In the genomic region with DNA sequence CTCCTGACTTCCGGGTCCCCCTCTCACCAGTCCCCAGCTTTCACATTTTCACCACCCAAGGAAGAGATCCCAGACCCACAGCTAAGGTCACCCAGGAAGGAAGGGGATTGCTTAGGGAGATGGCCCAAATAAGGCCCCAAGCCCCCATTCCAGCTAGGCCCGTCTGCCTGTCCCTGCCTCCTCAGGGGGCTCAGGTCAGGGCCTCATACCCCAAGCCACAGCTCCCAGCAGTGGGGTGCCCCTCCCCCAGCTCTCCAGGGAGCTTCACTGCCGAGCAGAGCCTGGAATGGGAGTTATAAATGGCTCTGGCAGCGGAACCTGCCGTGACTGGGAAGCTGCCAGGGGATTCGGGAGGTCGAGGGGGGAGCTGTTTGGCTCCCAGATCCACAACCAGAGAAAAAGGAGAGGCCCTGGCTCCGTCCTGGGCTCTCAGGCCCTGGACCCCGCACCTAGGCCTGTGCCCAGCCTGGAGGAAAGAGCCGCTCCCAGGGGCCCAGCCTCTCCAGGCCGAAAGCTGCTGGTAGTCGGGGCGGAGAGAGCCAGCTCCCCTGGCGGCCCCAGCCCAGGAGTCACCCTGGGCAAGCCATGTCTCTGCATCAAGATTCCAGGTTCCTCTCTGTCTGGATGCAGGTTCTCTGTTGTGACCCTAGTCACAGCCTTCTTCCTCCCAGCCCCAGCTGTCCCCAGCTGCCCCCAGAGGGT, we compare ENCODE assay signal across 9 cellular contexts. TPM values are rescaled to one million over a fixed set of nuclear protein-coding genes. Genes with fewer than 3 reads are reported as not detected.
DNase-seq lines count a peak whose midpoint lies in the region; ATAC-seq, FAIRE-seq and TF ChIP-seq lines count a peak whose summit lies in the region.
"Had no signal": no experiment of that assay in that cellular context is flagged by ENCODE, and none has a peak within 500 bp of the region (broad histone marks: within the 10 kb centered on the region; RNA-seq: fewer than 3 reads in every experiment).

No MANE protein-coding gene starts in this region.

- H3K9me3 Mint-ChIP-seq in activated naive CD4-positive, alpha-beta T cell treated with anti-CD3 and anti-CD28 coated beads, Interleukin-2, amount 50 U/mL, for 72 hours, result no peaks in the 10 kb centered on the region
- H3K9me3 Mint-ChIP-seq in activated naive CD4-positive, alpha-beta T cell treated with anti-CD3 and anti-CD28 coated beads, Interleukin-2, amount 10 ng/mL, durations not matched to agents 7 days and 5 days, result no peaks in the 10 kb centered on the region

- DNase-seq in HFF-Myc (ENCODE audit: extremely low read depth, low read depth) (no peak), adrenal gland (peak; percentile 80 to 90 (median 86)), hepatic stellate cell (ENCODE audit: low spot score) (peak; percentile 91), smooth muscle cell (lab: John Stamatoyannopoulos, UW; ENCODE audit: unreplicated experiment) (peak; percentile 57), retina (no peak), GM12891 (ENCODE audit: insufficient read length, low spot score) (no peak)
- no peak for DNase-seq in activated naive CD4-positive, alpha-beta T cell treated with anti-CD3 and anti-CD28 coated beads, Interleukin-2, amount 50 U/mL, for 72 hours (ENCODE audit: low spot score in 2 of 2)
- no peak for DNase-seq in activated naive CD4-positive, alpha-beta T cell treated with anti-CD3 and anti-CD28 coated beads, Interleukin-2, amount 10 ng/mL, durations not matched to agents 7 days and 5 days

- no peak for FAIRE-seq in GM12891 (lab: Jason Lieb, UNC)
- FAIRE-seq: islet of Langerhans had no signal

- H3K9me3 ChIP-seq in adrenal gland (replicated peaks in 1 of 3), result no peaks in the 10 kb centered on the region
- no peaks in the 10 kb centered on the region for H3K9me3 ChIP-seq in smooth muscle cell (replicated peaks; ENCODE audit: low read depth)

- H3K4me1 ChIP-seq in adrenal gland (replicated peaks in 1 of 2) (peaks cover 31 to 38% of the 10 kb centered on the region in 2 donors), smooth muscle cell (ENCODE audit: low read depth) (peaks cover 32% of the 10 kb centered on the region)

- no peak overlapping the region for H3K4me3 Mint-ChIP-seq in activated naive CD4-positive, alpha-beta T cell treated with anti-CD3 and anti-CD28 coated beads, Interleukin-2, amount 10 ng/mL, durations not matched to agents 7 days and 5 days

- CTCF ChIA-PET in activated naive CD4-positive, alpha-beta T cell treated with anti-CD3 and anti-CD28 coated beads, Interleukin-2, amount 10 ng/mL, durations not matched to agents 7 days and 5 days (lab: Charles Lee), result interaction anchor here (0.5 to 14.2 kb wide), 8 partner anchors 8 to 175 kb away, joined by 3 to 425 read pairs (median 58); a partner anchor contains a TSS

- peak overlapping the region; percentile 83 for H3K9ac ChIP-seq in smooth muscle cell (ENCODE audit: low read depth)

- ATAC-seq in activated naive CD4-positive, alpha-beta T cell treated with anti-CD3 and anti-CD28 coated beads, Interleukin-2, amount 50 U/mL, for 72 hours, result no peak

- 8 to 34% (median 27%) methylated on average over 3 to 14 of the region's 14 CpGs for WGBS in adrenal gland, 4 donors
- 57% methylated on average over 14 of the region's 14 CpGs for WGBS in smooth muscle cell (ENCODE audit: low lambda C conversion rate)

- H3K27ac Mint-ChIP-seq in activated naive CD4-positive, alpha-beta T cell treated with anti-CD3 and anti-CD28 coated beads, Interleukin-2, amount 50 U/mL, for 72 hours, result no peak overlapping the region
- no peak overlapping the region for H3K27ac Mint-ChIP-seq in activated naive CD4-positive, alpha-beta T cell treated with anti-CD3 and anti-CD28 coated beads, Interleukin-2, amount 10 ng/mL, durations not matched to agents 7 days and 5 days

- no peaks in the 10 kb centered on the region for H3K27me3 ChIP-seq in adrenal gland
- H3K27me3 ChIP-seq in smooth muscle cell (ENCODE audit: low read depth), result no peaks in the 10 kb centered on the region

- H3K36me3 Mint-ChIP-seq in activated naive CD4-positive, alpha-beta T cell treated with anti-CD3 and anti-CD28 coated beads, Interleukin-2, amount 50 U/mL, for 72 hours, result no peaks in the 10 kb centered on the region
- no peaks in the 10 kb centered on the region for H3K36me3 Mint-ChIP-seq in activated naive CD4-positive, alpha-beta T cell treated with anti-CD3 and anti-CD28 coated beads, Interleukin-2, amount 10 ng/mL, durations not matched to agents 7 days and 5 days

- peaks cover 11% of the 10 kb centered on the region for H3K4me1 Mint-ChIP-seq in activated naive CD4-positive, alpha-beta T cell treated with anti-CD3 and anti-CD28 coated beads, Interleukin-2, amount 10 ng/mL, durations not matched to agents 7 days and 5 days

- intact Hi-C loops in adrenal gland (cut with DNase I), result no loop called here

- peak overlapping the region; percentile 39 for H3K4me3 ChIP-seq in HFF-Myc (replicated peaks; ENCODE audit: low read depth, low read length)
- peak overlapping the region in 2 of 4 donors; percentile 25 to 54 for H3K4me3 ChIP-seq in adrenal gland
- H3K4me3 ChIP-seq in smooth muscle cell, result peak overlapping the region; percentile 15

- H3K36me3 ChIP-seq in adrenal gland (replicated peaks in 1 of 2) (no peaks in the 10 kb centered on the region), smooth muscle cell (ENCODE audit: low read depth) (no peaks in the 10 kb centered on the region)

- H3F3A ChIP-seq in smooth muscle cell (ENCODE audit: low read depth), result peaks cover 31% of the 10 kb centered on the region

- H3K27me3 Mint-ChIP-seq in activated naive CD4-positive, alpha-beta T cell treated with anti-CD3 and anti-CD28 coated beads, Interleukin-2, amount 10 ng/mL, durations not matched to agents 7 days and 5 days, result peaks cover 7% of the 10 kb centered on the region

- no peak for TF ChIP-seq CTCF in HFF-Myc (IDR thresholded peaks at IDR 0.05; ENCODE audit: low read depth, low read length, missing control alignments)
- TF ChIP-seq CTCF in adrenal gland (IDR thresholded peaks at IDR 0.05), result peak in 1 of 6 experiments; percentile 29
- TF ChIP-seq CTCF in smooth muscle cell (IDR thresholded peaks at IDR 0.05; ENCODE audit: borderline replicate concordance, insufficient read depth, poor library complexity, severe bottlenecking), result no peak

- no peak for TF ChIP-seq POLR2A in adrenal gland (IDR thresholded peaks at IDR 0.05)
- TF ChIP-seq POLR2A in GM12891 (IDR thresholded peaks at IDR 0.05; ENCODE audit: low read depth, low read length), result no peak

- peak overlapping the region; percentile 12 for H2AFZ ChIP-seq in smooth muscle cell (ENCODE audit: low read depth)

- H3K27ac ChIP-seq in adrenal gland (peak overlapping the region; percentile 89 to 96 (median 92)), smooth muscle cell (ENCODE audit: low read depth) (peak overlapping the region; percentile 98)

- no peaks in the 10 kb centered on the region for H4K20me1 ChIP-seq in smooth muscle cell (ENCODE audit: low read depth)

- peak overlapping the region; percentile 80 for H3K4me2 ChIP-seq in smooth muscle cell

- H3K79me2 ChIP-seq in smooth muscle cell (ENCODE audit: low read depth), result no peaks in the 10 kb centered on the region

TF ChIP-seq in GM12891, 5 proteins besides CTCF, POLR2A, EP300 and RAD21:
- TF ChIP-seq POLR2AphosphoS5 (IDR thresholded peaks at IDR 0.05; ENCODE audit: low read depth, low read length) (no peak), POU2F2 (IDR thresholded peaks at IDR 0.05; ENCODE audit: low read depth, low read length) (no peak), TAF1 (IDR thresholded peaks at IDR 0.05; ENCODE audit: low read depth, low read length) (no peak), SPI1 (IDR thresholded peaks at IDR 0.05; ENCODE audit: low read depth, low read length) (no peak), PAX5 (IDR thresholded peaks at IDR 0.05; ENCODE audit: insufficient read depth, low read length, severe bottlenecking) (no peak)

RNA-seq across cellular contexts. Expression of a gene that starts 0.6 kb away (rescaled TPM):
- total RNA-seq in adrenal gland, result 10 to 100 TPM in 7 of 8 donors, 1 to 10 TPM in 1; 10.0 to 41.0 (median 12.7) TPM
- 10 to 100 TPM in 1 of 3 donors, 1 to 10 TPM in 2; 5.3 to 30.4 (median 6.5) TPM for polyA plus RNA-seq in adrenal gland
- total RNA-seq in smooth muscle cell, result 2.2 and 3.8 TPM in 2 replicates
- 0.97 and 4.7 TPM in 2 replicates for polyA plus RNA-seq in smooth muscle cell
- 1 to 10 TPM; 1.6 to 2.8 TPM for total RNA-seq in activated naive CD4-positive, alpha-beta T cell treated with anti-CD3 and anti-CD28 coated beads, Interleukin-2, amount 50 U/mL, for 72 hours
- polyA plus RNA-seq in GM12891 (2012; ENCODE audit: low read depth, missing spikeins), result 0.06 TPM

RNA-seq across cellular contexts. Expression of a gene that starts 10.6 kb away (rescaled TPM):
- under 1 TPM in 1 of 8 donors, not detected in 7; 0.79 TPM for total RNA-seq in adrenal gland
- polyA plus RNA-seq in adrenal gland, result 1 to 10 TPM in 2 of 3 donors, not detected in 1; 1.3 to 4.5 TPM
- total RNA-seq in smooth muscle cell, result not detected in 2 replicates
- 0.48 TPM in 1 of 2 replicates, not detected in the other for polyA plus RNA-seq in smooth muscle cell
- total RNA-seq in activated naive CD4-positive, alpha-beta T cell treated with anti-CD3 and anti-CD28 coated beads, Interleukin-2, amount 50 U/mL, for 72 hours, result not detected
- polyA plus RNA-seq in GM12891 (2012; ENCODE audit: low read depth, missing spikeins), result not detected

RNA-seq across cellular contexts. Expression of a gene that starts 16.7 kb away (rescaled TPM):
- 10 to 100 TPM; 14.2 to 25.5 (median 20.3) TPM for total RNA-seq in adrenal gland
- 10 to 100 TPM; 12.0 to 24.5 (median 20.9) TPM for polyA plus RNA-seq in adrenal gland
- total RNA-seq in smooth muscle cell, result 28.1 and 30.4 TPM in 2 replicates
- polyA plus RNA-seq in smooth muscle cell, result 23.9 and 48.6 TPM in 2 replicates
- total RNA-seq in activated naive CD4-positive, alpha-beta T cell treated with anti-CD3 and anti-CD28 coated beads, Interleukin-2, amount 50 U/mL, for 72 hours, result 10 to 100 TPM in 1 of 2 donors, 1 to 10 TPM in 1; 5.8 to 14.2 TPM
- polyA plus RNA-seq in GM12891 (2012; ENCODE audit: low read depth, missing spikeins), result 3.0 TPM

RNA-seq across cellular contexts. Expression of a gene that starts 17.8 kb away (rescaled TPM):
- total RNA-seq in adrenal gland (1 to 10 TPM in 4 of 8 donors, under 1 TPM in 3, not detected in 1; 0.36 to 3.6 (median 1.0) TPM), smooth muscle cell (0.04 and 0.58 TPM in 2 replicates)
- polyA plus RNA-seq in adrenal gland (10 to 100 TPM in 2 of 3 donors, 1 to 10 TPM in 1; 1.8 to 19.4 (median 10.3) TPM), smooth muscle cell (0.46 and 0.90 TPM in 2 replicates)
- under 1 TPM; 0.06 to 0.50 TPM for total RNA-seq in activated naive CD4-positive, alpha-beta T cell treated with anti-CD3 and anti-CD28 coated beads, Interleukin-2, amount 50 U/mL, for 72 hours
- polyA plus RNA-seq in GM12891 (2012; ENCODE audit: low read depth, missing spikeins), result 0.35 TPM

RNA-seq across cellular contexts. Expression of a gene that starts 32.5 kb away (rescaled TPM):
- 10 to 100 TPM in 7 of 8 donors, 1 to 10 TPM in 1; 7.7 to 36.1 (median 24.3) TPM for total RNA-seq in adrenal gland
- 100 to 1,000 TPM in 1 of 3 donors, 10 to 100 TPM in 1, 1 to 10 TPM in 1; 5.4 to 100 (median 39.4) TPM for polyA plus RNA-seq in adrenal gland
- 1.5 and 3.9 TPM in 2 replicates for total RNA-seq in smooth muscle cell
- 1.9 TPM in 1 of 2 replicates, not detected in the other for polyA plus RNA-seq in smooth muscle cell
- 10 to 100 TPM; 63.5 to 91.5 TPM for total RNA-seq in activated naive CD4-positive, alpha-beta T cell treated with anti-CD3 and anti-CD28 coated beads, Interleukin-2, amount 50 U/mL, for 72 hours
- 22.2 TPM for polyA plus RNA-seq in GM12891 (2012; ENCODE audit: low read depth, missing spikeins)

Comparison
In these comparisons a context has a peak if more than half of its experiments do, and no peak if none do; other contexts are left out.
1. DNase-seq: peak in adrenal gland (7 of 7), hepatic stellate cell (single experiment) and smooth muscle cell (single experiment); none in HFF-Myc (single experiment), activated naive CD4-positive, alpha-beta T cell treated with anti-CD3 and anti-CD28 coated beads, Interleukin-2, amount 50 U/mL, for 72 hours (0 of 2), activated naive CD4-positive, alpha-beta T cell treated with anti-CD3 and anti-CD28 coated beads, Interleukin-2, amount 10 ng/mL, durations not matched to agents 7 days and 5 days (single experiment), retina (single experiment) and GM12891 (single experiment).